Comparison of ENCODE assay signal across 8 cellular contexts in the genomic region with DNA sequence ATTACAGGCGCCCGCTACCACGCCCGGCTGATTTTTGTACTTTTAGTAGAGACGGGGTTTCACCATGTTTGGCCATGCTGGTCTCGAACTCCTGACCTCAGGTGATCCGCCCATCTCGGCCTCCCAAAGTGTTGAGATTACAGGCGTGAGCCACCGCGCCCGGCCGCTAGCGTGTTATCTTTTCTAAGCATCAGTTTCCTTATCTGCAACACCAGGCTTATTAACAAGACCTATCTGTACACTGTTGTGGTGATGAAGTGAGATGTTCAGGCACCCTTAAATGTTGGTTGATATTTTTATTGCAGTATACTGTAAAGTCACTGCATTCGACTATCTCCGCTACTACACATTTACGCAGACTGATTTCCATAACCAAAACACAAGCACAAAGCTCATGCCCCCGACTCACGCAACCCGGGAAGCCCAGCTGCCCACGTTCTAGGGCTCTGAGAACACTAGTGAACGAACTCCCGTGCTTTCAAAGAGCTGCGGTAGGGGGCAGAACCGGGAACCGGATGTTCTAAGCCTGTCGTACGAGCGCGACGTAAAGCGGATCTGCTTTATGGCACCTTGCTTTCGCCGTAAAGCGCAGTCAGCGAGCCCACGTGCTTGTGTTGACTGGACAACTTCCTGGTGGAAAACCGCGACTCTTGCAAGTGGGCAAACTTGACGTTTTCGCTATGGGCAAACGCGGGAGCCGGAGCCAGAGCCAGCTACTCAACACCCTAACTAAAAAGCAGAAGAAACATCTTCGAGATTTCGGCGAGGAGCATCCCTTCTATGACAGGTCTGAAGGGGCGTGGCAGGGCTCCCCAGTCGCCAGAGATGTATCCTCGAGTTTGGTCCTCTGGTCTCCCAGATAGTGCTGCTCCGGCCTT. TPM values are rescaled to one million over a fixed set of nuclear protein-coding genes. Genes with fewer than 3 reads are reported as not detected.
DNase-seq lines count a peak whose midpoint lies in the region; ATAC-seq and TF ChIP-seq lines count a peak whose summit lies in the region.

A gene with protein sequence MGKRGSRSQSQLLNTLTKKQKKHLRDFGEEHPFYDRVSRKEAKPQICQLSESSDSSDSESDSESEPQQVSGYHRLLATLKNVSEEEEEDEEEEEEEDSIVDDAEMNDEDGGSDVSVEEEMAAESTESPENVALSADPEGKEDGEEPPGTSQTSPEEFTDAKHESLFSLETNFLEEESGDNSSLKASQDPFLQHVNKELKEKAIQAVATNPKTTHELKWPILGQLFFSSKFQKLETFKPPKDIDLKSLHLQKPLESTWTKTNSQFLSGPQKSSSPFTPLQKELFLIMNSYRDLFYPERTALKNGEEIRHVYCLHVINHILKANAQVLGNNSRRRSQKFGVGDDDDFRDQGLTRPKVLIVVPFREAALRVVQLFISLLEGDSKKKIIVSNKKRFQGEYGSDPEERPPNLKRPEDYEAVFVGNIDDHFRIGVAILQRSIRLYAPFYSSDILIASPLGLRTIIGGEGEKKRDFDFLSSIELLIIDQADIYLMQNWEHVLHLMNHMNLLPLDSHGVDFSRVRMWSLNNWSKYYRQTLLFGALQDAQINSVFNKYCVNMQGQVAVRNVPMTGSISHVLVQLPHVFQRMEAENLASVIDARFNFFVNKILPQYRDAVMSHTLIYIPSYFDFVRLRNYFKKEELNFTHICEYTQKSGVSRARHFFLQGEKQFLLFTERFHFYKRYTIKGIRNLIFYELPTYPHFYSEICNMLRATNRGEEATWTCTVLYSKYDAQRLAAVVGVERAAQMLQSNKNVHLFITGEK (plus strand): TSS at position 589 of the 878 bp plus-strand sequence. CDS start 92 bp downstream, at position 681.

- H3K9me3 ChIP-seq in ovary (no peaks in the 10 kb centered on the region), tibial artery (no peaks in the 10 kb centered on the region)

- no peak for TF ChIP-seq POLR2A in ovary (IDR thresholded peaks at IDR 0.05)

- peaks cover 2% of the 10 kb centered on the region for H3K4me1 ChIP-seq in ovary (ENCODE audit: insufficient read depth)
- peaks cover 0 to 15% (median 6%) of the 10 kb centered on the region in 4 donors for H3K4me1 ChIP-seq in tibial artery

- peak within 1 kb of the TSS; percentile 95 for H3K4me3 Mint-ChIP-seq in activated naive CD8-positive, alpha-beta T cell

- peak within 1 kb of the TSS; percentile 95 for H3K27ac Mint-ChIP-seq in activated naive CD8-positive, alpha-beta T cell

- H3K36me3 ChIP-seq in ovary (no peaks in the 10 kb centered on the region), tibial artery (peaks cover 15 to 21% (median 18%) of the 10 kb centered on the region in 3 donors)

- ATAC-seq in HG02642 (IDR thresholded peaks at IDR 0.05; ENCODE audit: poor library complexity, unreplicated experiment) (peak; percentile 94), Right ventricle myocardium inferior (peak; percentile 95)

- TF ChIP-seq CTCF in GM12865 (IDR thresholded peaks at IDR 0.05; ENCODE audit: insufficient read depth, low read depth, low read length, missing control alignments), result peak; percentile 71
- TF ChIP-seq CTCF in ovary (IDR thresholded peaks at IDR 0.05), result peak; percentile 36 to 87 (median 68)
- peak; percentile 61 for TF ChIP-seq CTCF in tibial artery (IDR thresholded peaks at IDR 0.05)

- DNase-seq in GM12865 (ENCODE audit: low read depth) (peak; percentile 98), NCI-H1105 (lab: John Stamatoyannopoulos, UW) (peak; percentile 91), SKM-1 treated with dmso at 0.1 percent for 144 hours (lab: John Stamatoyannopoulos, UW; ENCODE audit: unreplicated experiment) (peak; percentile 99), Right ventricle myocardium inferior (ENCODE audit: missing footprints) (peak; percentile 94), ovary (peak; percentile 88 to 95 (median 94)), tibial artery (peak; percentile 90 to 95)

- no peak for TF ChIP-seq EP300 in ovary (IDR thresholded peaks at IDR 0.05)

- peaks cover 4% of the 10 kb centered on the region for H3K27me3 Mint-ChIP-seq in activated naive CD8-positive, alpha-beta T cell

- 19 to 20% (median 20%) methylated on average over 51 of the region's 51 CpGs for WGBS in ovary, 3 donors

- peaks cover 46% of the 10 kb centered on the region for H3K4me1 Mint-ChIP-seq in activated naive CD8-positive, alpha-beta T cell (ENCODE audit: low read depth)

- H3K36me3 Mint-ChIP-seq in activated naive CD8-positive, alpha-beta T cell, result peaks cover 14% of the 10 kb centered on the region

- no peaks in the 10 kb centered on the region for H3K27me3 ChIP-seq in ovary
- H3K27me3 ChIP-seq in tibial artery, result peaks cover 0 to under 1% of the 10 kb centered on the region in 2 donors

- peak within 1 kb of the TSS; percentile 78 for H3K4me3 ChIP-seq in GM12865 (ENCODE audit: low read depth, low read length)
- peak within 1 kb of the TSS; percentile 89 for H3K4me3 ChIP-seq in ovary
- H3K4me3 ChIP-seq in tibial artery, result peak within 1 kb of the TSS; percentile 62 to 90

- H3K9me3 Mint-ChIP-seq in activated naive CD8-positive, alpha-beta T cell (ENCODE audit: low read depth), result no peaks in the 10 kb centered on the region

- intact Hi-C loops in Right ventricle myocardium inferior (cut with DNase I), result loop anchor here (2.0 to 10.0 kb wide), 4 partner anchors 43 to 407 kb away; partner anchors contain the start of genes C1orf74 and SERTAD4
- intact Hi-C loops in ovary (cut with DNase I), result no loop called here
- intact Hi-C loops in tibial artery (cut with DNase I; ENCODE audit: low total_unique reads), result no loop called here

- H3K27ac ChIP-seq in ovary (peak within 1 kb of the TSS in 1 of 2 donors; percentile 45), tibial artery (peak within 1 kb of the TSS; percentile 62 to 63)

RNA-seq across cellular contexts. Expression of the gene that starts here (rescaled TPM):
- total RNA-seq in Right ventricle myocardium inferior, result 2.6 TPM
- 1 to 10 TPM; 6.0 to 9.9 (median 8.4) TPM for total RNA-seq in ovary
- 1 to 10 TPM; 4.3 to 8.1 TPM for polyA plus RNA-seq in ovary
